34 cellular contexts compared by ENCODE assay signal in genomic region chr6:90544741-90545140, GRCh38.
"Had no signal": no experiment of that assay in that cellular context is flagged by ENCODE, and none has a peak within 500 bp of the region (broad histone marks: within the 10 kb centered on the region; RNA-seq: fewer than 3 reads in every experiment).

No MANE protein-coding gene starts in this region.

- H3K27ac Mint-ChIP-seq: activated CD4-positive, alpha-beta memory T cell treated with anti-CD3 and anti-CD28 coated beads for 36 hours; activated CD4-positive, alpha-beta T cell treated with anti-CD3 and anti-CD28 coated beads for 36 hours; activated CD4-positive, alpha-beta T cell treated with anti-CD3 and anti-CD28 coated beads, Interleukin-2, amount 10 ng/mL, durations not matched to agents 24 days and 14 days; activated CD8-positive, alpha-beta T cell treated with anti-CD3 and anti-CD28 coated beads, Interleukin-2, amount 10 ng/mL, durations not matched to agents 7 days and 5 days; activated naive CD4-positive, alpha-beta T cell treated with anti-CD3 and anti-CD28 coated beads for 36 hours; activated naive CD4-positive, alpha-beta T cell treated with anti-CD3 and anti-CD28 coated beads, Interleukin-2, amount 50 U/mL, for 24 hours; activated naive CD8-positive, alpha-beta T cell treated with anti-CD3 and anti-CD28 coated beads for 36 hours; activated naive CD8-positive, alpha-beta T cell treated with anti-CD3 and anti-CD28 coated beads, Interleukin-2, amount 50 U/mL, for 24 hours; activated T-helper 1 cell treated with anti-CD3 and anti-CD28 coated beads, Interleukin-12 subunit alpha, Interleukin-12 subunit beta, Interleukin-2, Interleukin-4 antibody, amounts not matched to agents 30 ng/mL and 10 ng/mL and 1 ng/mL, durations not matched to agents 14 hours and 24 hours and 36 hours; activated T-helper 2 cell treated with anti-CD3 and anti-CD28 coated beads, Interferon-gamma antibody, Interleukin-2, Interleukin-4, amounts not matched to agents 10 μg/mL and 5 μg/mL and 100 μg/mL, durations not matched to agents 14 hours and 24 hours and 36 hours; endodermal cell; T-helper 17 cell; T-helper 2 cell treated with Interferon-gamma antibody and Interleukin-4, amounts not matched to agents 5 μg/mL and 100 μg/mL, for 36 hours had no signal

- H3K27me3 ChIP-seq: adrenal gland, body of pancreas, colonic mucosa, dorsolateral prefrontal cortex had no signal

- ATAC-seq: activated CD8-positive, alpha-beta memory T cell treated with anti-CD3 and anti-CD28 coated beads, Interleukin-2, amount 10 ng/mL, durations not matched to agents 7 days and 5 days; activated CD8-positive, alpha-beta T cell treated with anti-CD3 and anti-CD28 coated beads, Interleukin-2, amount 10 ng/mL, durations not matched to agents 7 days and 5 days; activated naive CD8-positive, alpha-beta T cell treated with anti-CD3 and anti-CD28 coated beads, Interleukin-2, amount 50 U/mL, for 24 hours; body of pancreas; esophagus mucosa; T-helper 17 cell had no signal

- H3K36me3 ChIP-seq: colonic mucosa had no signal

- H3K4me1 Mint-ChIP-seq: activated CD4-positive, alpha-beta T cell treated with anti-CD3 and anti-CD28 coated beads for 36 hours; activated naive CD4-positive, alpha-beta T cell treated with anti-CD3 and anti-CD28 coated beads, Interleukin-2, amount 50 U/mL, for 24 hours; activated naive CD8-positive, alpha-beta T cell treated with anti-CD3 and anti-CD28 coated beads for 36 hours; endodermal cell had no signal

- H3K27me3 Mint-ChIP-seq: activated CD4-positive, alpha-beta memory T cell treated with anti-CD3 and anti-CD28 coated beads for 36 hours; activated CD4-positive, alpha-beta T cell treated with anti-CD3 and anti-CD28 coated beads for 36 hours; activated CD4-positive, alpha-beta T cell treated with anti-CD3 and anti-CD28 coated beads, Interleukin-2, amount 10 ng/mL, durations not matched to agents 24 days and 14 days; activated CD8-positive, alpha-beta memory T cell treated with anti-CD3 and anti-CD28 coated beads, Interleukin-2, amount 10 ng/mL, durations not matched to agents 7 days and 5 days; activated naive CD4-positive, alpha-beta T cell treated with anti-CD3 and anti-CD28 coated beads, Interleukin-2, amount 50 U/mL, for 24 hours; activated naive CD8-positive, alpha-beta T cell treated with anti-CD3 and anti-CD28 coated beads for 36 hours; activated naive CD8-positive, alpha-beta T cell treated with anti-CD3 and anti-CD28 coated beads, Interleukin-2, amount 50 U/mL, for 24 hours; T-helper 17 cell had no signal

- H3K27ac ChIP-seq: adrenal gland, body of pancreas, colonic mucosa, dorsolateral prefrontal cortex, WERI-Rb-1 had no signal

- H3K9me3 Mint-ChIP-seq: activated CD4-positive, alpha-beta memory T cell treated with anti-CD3 and anti-CD28 coated beads for 36 hours; activated CD4-positive, alpha-beta T cell treated with anti-CD3 and anti-CD28 coated beads, Interleukin-2, amount 10 ng/mL, durations not matched to agents 24 days and 14 days; activated naive CD4-positive, alpha-beta T cell treated with anti-CD3 and anti-CD28 coated beads for 36 hours; activated naive CD4-positive, alpha-beta T cell treated with anti-CD3 and anti-CD28 coated beads, Interleukin-2, amount 50 U/mL, for 24 hours; activated naive CD8-positive, alpha-beta T cell treated with anti-CD3 and anti-CD28 coated beads for 36 hours; activated naive CD8-positive, alpha-beta T cell treated with anti-CD3 and anti-CD28 coated beads, Interleukin-2, amount 50 U/mL, for 24 hours; activated T-helper 1 cell treated with anti-CD3 and anti-CD28 coated beads, Interleukin-12 subunit alpha, Interleukin-12 subunit beta, Interleukin-2, Interleukin-4 antibody, amounts not matched to agents 30 ng/mL and 10 ng/mL and 1 ng/mL, durations not matched to agents 14 hours and 24 hours and 36 hours; activated T-helper 2 cell treated with anti-CD3 and anti-CD28 coated beads, Interferon-gamma antibody, Interleukin-2, Interleukin-4, amounts not matched to agents 10 μg/mL and 5 μg/mL and 100 μg/mL, durations not matched to agents 14 hours and 24 hours and 36 hours; endodermal cell; T-helper 2 cell treated with Interferon-gamma antibody and Interleukin-4, amounts not matched to agents 5 μg/mL and 100 μg/mL, for 36 hours had no signal

- H3K4me1 ChIP-seq: adrenal gland, body of pancreas, colonic mucosa had no signal

- DNase-seq: activated CD4-positive, alpha-beta memory T cell treated with anti-CD3 and anti-CD28 coated beads for 36 hours; activated CD4-positive, alpha-beta T cell treated with anti-CD3 and anti-CD28 coated beads for 36 hours; activated CD4-positive, alpha-beta T cell treated with anti-CD3 and anti-CD28 coated beads, Interleukin-2, amount 10 ng/mL, durations not matched to agents 24 days and 14 days; activated CD4-positive, CD25-positive, alpha-beta regulatory T cell; activated CD4-positive, CD25-positive, alpha-beta regulatory T cell treated with anti-CD3 and anti-CD28 coated beads, Interleukin-2, amount 50 U/mL, for 72 hours; activated CD8-positive, alpha-beta memory T cell treated with anti-CD3 and anti-CD28 coated beads, Interleukin-2, amount 10 ng/mL, durations not matched to agents 7 days and 5 days; activated CD8-positive, alpha-beta memory T cell treated with anti-CD3 and anti-CD28 coated beads, Interleukin-2, amount 50 U/mL, for 4 hours; activated CD8-positive, alpha-beta T cell treated with anti-CD3 and anti-CD28 coated beads, Interleukin-2, amount 10 ng/mL, durations not matched to agents 7 days and 5 days; activated effector memory CD4-positive, alpha-beta T cell treated with anti-CD3 and anti-CD28 coated beads, Interleukin-2, amount 50 U/mL, for 16 hours; activated naive CD4-positive, alpha-beta T cell treated with anti-CD3 and anti-CD28 coated beads for 36 hours; activated naive CD8-positive, alpha-beta T cell treated with anti-CD3 and anti-CD28 coated beads for 36 hours; activated naive CD8-positive, alpha-beta T cell treated with anti-CD3 and anti-CD28 coated beads, Interleukin-2, amount 50 U/mL, for 24 hours; activated T-cell treated with anti-CD3 and anti-CD28 coated beads, Interleukin-2, amount 50 U/mL, for 1 hour; activated T-cell treated with anti-CD3 and anti-CD28 coated beads, Interleukin-2, amount 50 U/mL, for 48 hours; adrenal gland; amygdala; aorta; body of pancreas; caudate nucleus; cerebellar nuclear complex; colonic mucosa; dorsolateral prefrontal cortex; effector memory CD4-positive, alpha-beta T cell; endodermal cell; foreskin fibroblast; T-helper 1 cell; T-helper 17 cell; T1000; WERI-Rb-1 had no signal

- H3K4me3 ChIP-seq: adrenal gland, body of pancreas, colonic mucosa, dorsolateral prefrontal cortex had no signal

- H3K9me3 ChIP-seq: adrenal gland, body of pancreas, colonic mucosa had no signal

- H3K4me3 Mint-ChIP-seq: activated CD4-positive, alpha-beta memory T cell treated with anti-CD3 and anti-CD28 coated beads for 36 hours; activated CD4-positive, alpha-beta T cell treated with anti-CD3 and anti-CD28 coated beads for 36 hours; activated CD4-positive, alpha-beta T cell treated with anti-CD3 and anti-CD28 coated beads, Interleukin-2, amount 10 ng/mL, durations not matched to agents 24 days and 14 days; activated CD8-positive, alpha-beta memory T cell treated with anti-CD3 and anti-CD28 coated beads, Interleukin-2, amount 10 ng/mL, durations not matched to agents 7 days and 5 days; activated CD8-positive, alpha-beta T cell treated with anti-CD3 and anti-CD28 coated beads, Interleukin-2, amount 10 ng/mL, durations not matched to agents 7 days and 5 days; activated naive CD4-positive, alpha-beta T cell treated with anti-CD3 and anti-CD28 coated beads for 36 hours; activated naive CD4-positive, alpha-beta T cell treated with anti-CD3 and anti-CD28 coated beads, Interleukin-2, amount 50 U/mL, for 24 hours; activated naive CD8-positive, alpha-beta T cell treated with anti-CD3 and anti-CD28 coated beads for 36 hours; activated naive CD8-positive, alpha-beta T cell treated with anti-CD3 and anti-CD28 coated beads, Interleukin-2, amount 50 U/mL, for 24 hours; activated T-helper 1 cell treated with anti-CD3 and anti-CD28 coated beads, Interleukin-12 subunit alpha, Interleukin-12 subunit beta, Interleukin-2, Interleukin-4 antibody, amounts not matched to agents 30 ng/mL and 10 ng/mL and 1 ng/mL, durations not matched to agents 14 hours and 24 hours and 36 hours; endodermal cell; T-helper 17 cell; T-helper 2 cell treated with Interferon-gamma antibody and Interleukin-4, amounts not matched to agents 5 μg/mL and 100 μg/mL, for 36 hours had no signal
